Comparison of ENCODE assay signal across 15 cellular contexts in the genomic region with DNA sequence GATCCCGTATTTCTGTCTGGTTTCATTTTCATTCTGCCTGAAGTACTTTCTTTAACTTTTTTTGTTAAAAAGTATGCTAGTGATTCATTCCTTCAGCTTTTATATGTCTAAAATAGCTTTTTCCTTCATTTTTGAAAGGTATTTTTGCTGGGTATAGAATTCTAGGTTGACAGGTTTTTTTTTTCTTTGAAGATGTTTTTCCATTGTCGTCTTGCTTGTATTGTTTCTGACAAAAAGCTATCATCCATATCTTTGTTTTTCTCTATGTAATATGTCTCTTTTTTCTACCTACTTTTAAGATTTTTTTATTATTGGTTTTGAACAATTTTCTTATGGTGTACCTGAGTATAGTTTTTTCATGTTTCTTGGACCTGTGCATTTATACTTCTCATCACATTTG. TPM values are rescaled to one million over a fixed set of nuclear protein-coding genes. Genes with fewer than 3 reads are reported as not detected.
DNase-seq lines count a peak whose midpoint lies in the region; ATAC-seq and TF ChIP-seq lines count a peak whose summit lies in the region.
"Had no signal": no experiment of that assay in that cellular context is flagged by ENCODE, and none has a peak within 500 bp of the region (broad histone marks: within the 10 kb centered on the region; RNA-seq: fewer than 3 reads in every experiment).

No MANE protein-coding gene starts in this region.

- TF ChIP-seq POLR2A in erythroblast (IDR thresholded peaks at IDR 0.05; ENCODE audit: low read length) (no peak), gastrocnemius medialis (IDR thresholded peaks at IDR 0.05) (no peak), thyroid gland (IDR thresholded peaks at IDR 0.05) (no peak)

- H3K36me3 ChIP-seq in gastrocnemius medialis = peaks cover 0 to 81% of the 10 kb centered on the region in 2 donors
- peaks cover 46 to 61% of the 10 kb centered on the region in 2 donors for H3K36me3 ChIP-seq in thyroid gland

- in situ Hi-C loops in ACHN (cut with HindIII; ENCODE audit: low pct_ligation_motif_present, low pct_unique_long_range_greater_than_20kb, low sequenced_read_pairs) = no loop called here
- in situ Hi-C loops in gastrocnemius medialis (cut with MboI; ENCODE audit: low sequenced_read_pairs in 4 of 4) = no loop called here

- H3K27ac ChIP-seq in gastrocnemius medialis (peak overlapping the region; percentile 95 to 99 (median 99)), thyroid gland (no peak overlapping the region)
- H3K27ac ChIP-seq: C4-2B had no signal

- H3K27me3 ChIP-seq in gastrocnemius medialis = no peaks in the 10 kb centered on the region
- H3K27me3 ChIP-seq in thyroid gland = no peaks in the 10 kb centered on the region
- H3K27me3 ChIP-seq: BE2C had no signal

- no peak for ATAC-seq in gastrocnemius medialis

- TF ChIP-seq CTCF in gastrocnemius medialis (IDR thresholded peaks at IDR 0.05 in 4 of 5, conservative IDR thresholded peaks at IDR 0.05 in 1 of 5) = no peak
- no peak for TF ChIP-seq CTCF in thyroid gland (IDR thresholded peaks at IDR 0.05)

- 98% methylated on average over 2 of the region's 2 CpGs for WGBS in thyroid gland, 2 donors

- H3K4me1 ChIP-seq in gastrocnemius medialis (peaks cover 74 to 84% of the 10 kb centered on the region in 2 donors), thyroid gland (peaks cover 5 to 15% of the 10 kb centered on the region in 2 donors)
- H3K4me1 ChIP-seq: BE2C had no signal

- intact Hi-C loops in gastrocnemius medialis (cut with DNase I; ENCODE audit: low total_unique reads) (loop anchor here (5.0 kb wide), 1 partner anchor 257 kb away; no protein-coding TSS in a partner anchor), thyroid gland (cut with DNase I) (no loop called here)

- H3K9me3 ChIP-seq in gastrocnemius medialis = no peaks in the 10 kb centered on the region
- no peaks in the 10 kb centered on the region for H3K9me3 ChIP-seq in thyroid gland
- H3K9me3 ChIP-seq: BE2C had no signal

- H3K4me3 ChIP-seq in gastrocnemius medialis (no peak overlapping the region), thyroid gland (replicated peaks in 1 of 3) (no peak overlapping the region)

- DNase-seq in ACHN = peak; percentile 17
- DNase-seq in OCI-M1 (lab: John Stamatoyannopoulos, UW) = peak; percentile 26
- DNase-seq in erythroblast (lab: John Stamatoyannopoulos, UW) = peak; percentile 21 to 22
- DNase-seq in gastrocnemius medialis = no peak
- no peak for DNase-seq in DMS 273 (lab: John Stamatoyannopoulos, UW; ENCODE audit: unreplicated experiment)
- no peak for DNase-seq in iPS-NIHi7 (ENCODE audit: extremely low spot score)
- DNase-seq in thyroid gland = no peak
- DNase-seq: BE2C, DMS153, DND-41, GF-D8, GOT3, H9, HFFc6 had no signal

RNA-seq across cellular contexts. Expression of a gene that starts 8.2 kb away (rescaled TPM):
- total RNA-seq in gastrocnemius medialis (100 to 1,000 TPM in 3 of 4 donors, 10 to 100 TPM in 1; 85.2 to 172 (median 126) TPM), thyroid gland (10 to 100 TPM; 18.6 to 25.7 (median 20.7) TPM)

RNA-seq across cellular contexts. Expression of a gene that starts 8.3 kb away (rescaled TPM):
- total RNA-seq in gastrocnemius medialis (10 to 100 TPM; 28.1 to 45.3 (median 32.5) TPM), thyroid gland (10 to 100 TPM; 30.3 to 63.9 (median 41.0) TPM)

RNA-seq across cellular contexts. Expression of a gene that starts 42.2 kb away (rescaled TPM):
- total RNA-seq in gastrocnemius medialis (1 to 10 TPM in 3 of 4 donors, under 1 TPM in 1; 0.89 to 3.2 (median 1.3) TPM), thyroid gland (1 to 10 TPM in 3 of 4 donors, under 1 TPM in 1; 0.67 to 5.1 (median 1.1) TPM)

Comparison
In these comparisons a context has a peak if more than half of its experiments do, and no peak if none do; other contexts are left out.
1. DNase-seq: peak in ACHN (single experiment), OCI-M1 (single experiment) and erythroblast (2 of 2); none in gastrocnemius medialis (0 of 2), DMS 273 (single experiment), iPS-NIHi7 (single experiment) and thyroid gland (0 of 2).
2. H3K27ac ChIP-seq: peak in gastrocnemius medialis (4 of 4); none in thyroid gland (0 of 3).